Comparison of ENCODE assay signal across 1 cellular context in the genomic region with DNA sequence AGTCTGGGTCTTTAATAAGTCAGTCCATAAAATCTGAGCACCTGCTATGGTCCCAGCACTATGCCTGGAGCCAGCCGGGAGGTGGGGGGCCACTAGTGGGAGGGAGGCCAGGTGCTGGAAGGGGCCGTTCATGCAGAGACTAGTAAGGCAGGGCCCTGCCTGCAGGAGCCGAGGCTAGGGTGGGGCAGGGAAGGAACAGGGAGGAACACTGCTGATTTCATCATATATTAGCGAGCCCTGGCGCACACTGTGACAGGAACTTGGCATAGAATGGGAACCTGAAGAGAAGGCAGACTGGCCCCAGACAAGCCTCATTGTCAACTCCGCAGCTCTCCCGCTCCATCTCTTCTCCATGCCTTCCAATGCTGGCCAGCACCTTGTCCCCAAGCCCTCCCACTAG.
TF ChIP-seq lines count a peak whose summit lies in the region.

No MANE protein-coding gene starts in this region.

TF ChIP-seq in HepG2, 621 proteins besides CTCF, POLR2A, EP300 and RAD21:
- TF ChIP-seq FOXM1 (CRISPR knock-in tag; IDR thresholded peaks at IDR 0.05) (no peak), IKZF4 (CRISPR knock-in tag; IDR thresholded peaks at IDR 0.05; ENCODE audit: borderline replicate concordance, low read depth, not compliant biosample characterization) (no peak), ZNF282 (IDR thresholded peaks at IDR 0.05; ENCODE audit: partially characterized antibody) (no peak)
- TF ChIP-seq, protein P1, sequence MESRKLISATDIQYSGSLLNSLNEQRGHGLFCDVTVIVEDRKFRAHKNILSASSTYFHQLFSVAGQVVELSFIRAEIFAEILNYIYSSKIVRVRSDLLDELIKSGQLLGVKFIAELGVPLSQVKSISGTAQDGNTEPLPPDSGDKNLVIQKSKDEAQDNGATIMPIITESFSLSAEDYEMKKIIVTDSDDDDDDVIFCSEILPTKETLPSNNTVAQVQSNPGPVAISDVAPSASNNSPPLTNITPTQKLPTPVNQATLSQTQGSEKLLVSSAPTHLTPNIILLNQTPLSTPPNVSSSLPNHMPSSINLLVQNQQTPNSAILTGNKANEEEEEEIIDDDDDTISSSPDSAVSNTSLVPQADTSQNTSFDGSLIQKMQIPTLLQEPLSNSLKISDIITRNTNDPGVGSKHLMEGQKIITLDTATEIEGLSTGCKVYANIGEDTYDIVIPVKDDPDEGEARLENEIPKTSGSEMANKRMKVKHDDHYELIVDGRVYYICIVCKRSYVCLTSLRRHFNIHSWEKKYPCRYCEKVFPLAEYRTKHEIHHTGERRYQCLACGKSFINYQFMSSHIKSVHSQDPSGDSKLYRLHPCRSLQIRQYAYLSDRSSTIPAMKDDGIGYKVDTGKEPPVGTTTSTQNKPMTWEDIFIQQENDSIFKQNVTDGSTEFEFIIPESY (CRISPR knock-in tag; IDR thresholded peaks at IDR 0.05), result peak; percentile 59; the same call in 1 of the 2 replicates
